In genomic region chr3:102074951-102075350, GRCh38 we compare ENCODE assay signal across 15 cellular contexts.
DNase-seq lines count a peak whose midpoint lies in the region; ATAC-seq and TF ChIP-seq lines count a peak whose summit lies in the region.
"Had no signal": no experiment of that assay in that cellular context is flagged by ENCODE, and none has a peak within 500 bp of the region (broad histone marks: within the 10 kb centered on the region; RNA-seq: fewer than 3 reads in every experiment).

No MANE protein-coding gene starts in this region.

- H3K79me2 ChIP-seq in hepatocyte: no peaks in the 10 kb centered on the region

- H3K4me1 ChIP-seq in IMR-90 (ENCODE audit: control insufficient read depth, insufficient read depth, low read length): no peaks in the 10 kb centered on the region; the same call in 1 of the 2 replicates
- peaks cover 23% of the 10 kb centered on the region for H3K4me1 ChIP-seq in hepatocyte (ENCODE audit: insufficient read depth)
- H3K4me1 ChIP-seq: BE2C had no signal

- no peak overlapping the region for H3K14ac ChIP-seq in IMR-90 (replicated peaks; ENCODE audit: low read depth, low read length)

- H3K27ac ChIP-seq in AG04450 (ENCODE audit: low read depth, low read length) (no peak overlapping the region), IMR-90 (ENCODE audit: insufficient read depth, low read length) (no peak overlapping the region), hepatocyte (peak overlapping the region; percentile 42)

- no peaks in the 10 kb centered on the region for H3K9me2 ChIP-seq in hepatocyte (replicated peaks; ENCODE audit: insufficient read depth)
- H3K9me2 ChIP-seq: SK-N-SH had no signal

- H4K8ac ChIP-seq in IMR-90 (ENCODE audit: low read depth in 2 of 2, low read length in 2 of 2): no peak overlapping the region

- no peak overlapping the region for H4K5ac ChIP-seq in IMR-90 (ENCODE audit: low read depth, low read length)

- H4K20me1 ChIP-seq in IMR-90 (ENCODE audit: insufficient read depth, low read length) (no peaks in the 10 kb centered on the region), hepatocyte (ENCODE audit: insufficient read depth, poor library complexity, severe bottlenecking) (no peaks in the 10 kb centered on the region)

- H2AK5ac ChIP-seq in IMR-90 (ENCODE audit: low read depth, low read length): no peak overlapping the region

- CTCF ChIA-PET in AG04450 (lab: Charles Lee) (no interaction called here), IMR-90 (lab: Yijun Ruan, JAX) (no interaction called here)

- H2BK5ac ChIP-seq in IMR-90 (ENCODE audit: low read depth, low read length, poor library complexity, severe bottlenecking): no peak overlapping the region

- no peak overlapping the region for H2BK15ac ChIP-seq in IMR-90 (ENCODE audit: low read depth, low read length)

- POLR2A ChIA-PET in AG04450 (lab: Yijun Ruan, JAX): no interaction called here
- POLR2A ChIA-PET in IMR-90 (lab: Charles Lee; ENCODE audit: unreplicated experiment): no interaction called here

- H3K36me3 ChIP-seq in IMR-90 (ENCODE audit: control insufficient read depth, insufficient read depth, low read length) (no peaks in the 10 kb centered on the region), hepatocyte (replicated peaks; ENCODE audit: insufficient read depth, low read depth) (no peaks in the 10 kb centered on the region)
- H3K36me3 ChIP-seq: BE2C had no signal

- H3K27me3 ChIP-seq in AG04450 (ENCODE audit: control insufficient read depth, insufficient read depth, low read length) (no peaks in the 10 kb centered on the region), IMR-90 (ENCODE audit: control insufficient read depth, insufficient read depth, low read length) (no peaks in the 10 kb centered on the region), hepatocyte (no peaks in the 10 kb centered on the region)
- H3K27me3 ChIP-seq: BE2C had no signal

- H3K4me3 ChIP-seq in AG04450 (ENCODE audit: low read depth, low read length) (no peak overlapping the region), IMR-90 (ENCODE audit: insufficient read depth, low read depth, low read length) (no peak overlapping the region), hepatocyte (no peak overlapping the region)

- no peak for TF ChIP-seq POLR2A in IMR-90 (IDR thresholded peaks at IDR 0.05; ENCODE audit: low read depth, low read length)

- H3K9me3 ChIP-seq in AG04450 (ENCODE audit: control insufficient read depth, insufficient read depth, low read length) (no peaks in the 10 kb centered on the region; the same call in 1 of the 2 replicates), IMR-90 (ENCODE audit: control insufficient read depth, insufficient read depth, low read length) (peaks cover 4% of the 10 kb centered on the region), hepatocyte (ENCODE audit: low read depth) (no peaks in the 10 kb centered on the region)
- H3K9me3 ChIP-seq: BE2C, SK-N-SH had no signal

- dilution Hi-C loops in IMR-90 (cut with HindIII; ENCODE audit: low sequenced_read_pairs, unreplicated experiment): no loop called here

- in situ Hi-C loops in IMR-90 (cut with MboI; ENCODE audit: low sequenced_read_pairs): no loop called here

- H3K23ac ChIP-seq in IMR-90 (ENCODE audit: low read depth, low read length): no peak overlapping the region

- H3K4me2 ChIP-seq in IMR-90 (ENCODE audit: low read depth, low read length) (no peak overlapping the region), hepatocyte (no peak overlapping the region)
- H3K4me2 ChIP-seq: SK-N-SH had no signal

- TF ChIP-seq CTCF in AG04450 (IDR thresholded peaks at IDR 0.05; ENCODE audit: low read depth, low read length) (no peak), IMR-90 (conservative IDR thresholded peaks at IDR 0.05; ENCODE audit: low read depth, low read length) (no peak), hepatocyte (IDR thresholded peaks at IDR 0.05; ENCODE audit: poor library complexity) (no peak)

- H2BK120ac ChIP-seq in IMR-90 (ENCODE audit: low read depth, low read length): no peak overlapping the region

- intact Hi-C loops in IMR-90 (cut with micrococcal nuclease) (no loop called here), left cardiac atrium (cut with DNase I) (no loop called here)

- no peak overlapping the region for H3K9ac ChIP-seq in IMR-90 (ENCODE audit: low read depth, low read length)
- H3K9ac ChIP-seq: SK-N-SH had no signal

- no peak; the same call in 1 of the 2 replicates for ATAC-seq in IMR-90 (ENCODE audit: low read depth)
- ATAC-seq in left cardiac atrium: no peak
- ATAC-seq: CD8-positive, alpha-beta T cell had no signal

- no peak overlapping the region for H2BK20ac ChIP-seq in IMR-90 (ENCODE audit: low read depth, low read length)

- no peak overlapping the region for H4K91ac ChIP-seq in IMR-90 (ENCODE audit: insufficient read depth, low read depth, low read length)

- H3K18ac ChIP-seq in IMR-90 (ENCODE audit: low read depth, low read length): no peak overlapping the region

- H3K56ac ChIP-seq in IMR-90 (ENCODE audit: extremely low read depth, insufficient read depth, low read length): no peak overlapping the region

- H2AFZ ChIP-seq in IMR-90 (replicated peaks; ENCODE audit: low read length, poor library complexity) (no peak overlapping the region), hepatocyte (no peak overlapping the region)

- no peaks in the 10 kb centered on the region; the same call in 1 of the 2 replicates for H3K9me1 ChIP-seq in IMR-90 (ENCODE audit: insufficient read depth, low read length)

- H2AK9ac ChIP-seq in IMR-90 (replicated peaks; ENCODE audit: low read depth, low read length, poor library complexity): no peak overlapping the region

- no TSS peak for BruUV-seq in IMR-90 (replicated peaks; lab: Mats Ljungman, UMichigan)

- DNase-seq in AG04450 (ENCODE audit: low read depth, low spot score): peak; percentile 18
- peak; percentile 22 for DNase-seq in IMR-90
- peak; percentile 29 for DNase-seq in SK-N-DZ (ENCODE audit: low spot score)
- no peak for DNase-seq in hepatocyte (ENCODE audit: low spot score)
- no peak for DNase-seq in inferior parietal cortex (ENCODE audit: extremely low spot score)
- DNase-seq in NCI-H146 (lab: John Stamatoyannopoulos, UW): no peak
- DNase-seq in activated T-cell treated with anti-CD3 and anti-CD28 coated beads for 4 hours: no peak
- no peak for DNase-seq in left cardiac atrium
- DNase-seq: BE2C; CD8-positive, alpha-beta T cell; KBM-7; NCI-H1092; NCI-H1694; NCI-H510A; SK-N-SH had no signal

- TF ChIP-seq RAD21 in IMR-90 (IDR thresholded peaks at IDR 0.05; ENCODE audit: low read length): no peak

- no peak overlapping the region for H3K4ac ChIP-seq in IMR-90 (ENCODE audit: low read depth, low read length)

- no peaks in the 10 kb centered on the region for H3K79me1 ChIP-seq in IMR-90 (ENCODE audit: low read depth in 1 of 2, low read length in 2 of 2)

TF ChIP-seq in IMR-90, 13 proteins besides CTCF, POLR2A, EP300 and RAD21:
- TF ChIP-seq BHLHE40 (IDR thresholded peaks at IDR 0.05; ENCODE audit: low read depth, low read length) (no peak), MXI1 (IDR thresholded peaks at IDR 0.05; ENCODE audit: borderline replicate concordance, low read depth, low read length) (no peak)

Comparison
In these comparisons a context has a peak if more than half of its experiments do, and no peak if none do; other contexts are left out.
1. DNase-seq: peak in AG04450 (single experiment), IMR-90 (single experiment) and SK-N-DZ (single experiment); none in hepatocyte (single experiment), inferior parietal cortex (single experiment), NCI-H146 (single experiment), activated T-cell treated with anti-CD3 and anti-CD28 coated beads for 4 hours (single experiment) and left cardiac atrium (single experiment).